8 cellular contexts compared by ENCODE assay signal in genomic region chr12:132492522-132492921, GRCh38. TPM values are rescaled to one million over a fixed set of nuclear protein-coding genes. Genes with fewer than 3 reads are reported as not detected.
A peak's percentile ranks its signal among the peaks of the same experiment; 100 is the strongest.
DNase-seq lines count a peak whose midpoint lies in the region; ATAC-seq lines count a peak whose summit lies in the region.

No MANE protein-coding gene starts in this region.

- ATAC-seq in GM19463 (IDR thresholded peaks at IDR 0.05; ENCODE audit: unreplicated experiment) (peak; percentile 22), GM21576 (IDR thresholded peaks at IDR 0.05; ENCODE audit: unreplicated experiment) (no peak)
- ATAC-seq in activated CD8-positive, alpha-beta T cell treated with anti-CD3 and anti-CD28 coated beads, Interleukin-2, amount 10 ng/mL, durations not matched to agents 7 days and 5 days = no peak
- no peak for ATAC-seq in naive thymus-derived CD4-positive, alpha-beta T cell

- H3K27ac ChIP-seq in CD8-positive, alpha-beta memory T cell (ENCODE audit: low read depth, low read length) = no peak overlapping the region
- H3K27ac ChIP-seq in naive thymus-derived CD4-positive, alpha-beta T cell (ENCODE audit: low read depth, low read length) = peak overlapping the region; percentile 76

- peaks cover 0 to 1% of the 10 kb centered on the region in 2 donors for H3K27me3 Mint-ChIP-seq in CD8-positive, alpha-beta memory T cell
- H3K27me3 Mint-ChIP-seq in activated CD8-positive, alpha-beta T cell treated with anti-CD3 and anti-CD28 coated beads, Interleukin-2, amount 10 ng/mL, durations not matched to agents 7 days and 5 days (ENCODE audit: low read depth) = no peaks in the 10 kb centered on the region
- no peaks in the 10 kb centered on the region for H3K27me3 Mint-ChIP-seq in naive thymus-derived CD4-positive, alpha-beta T cell

- peak overlapping the region; percentile 80 to 93 (median 81) for H3K4me3 Mint-ChIP-seq in CD8-positive, alpha-beta memory T cell
- peak overlapping the region; percentile 81 for H3K4me3 Mint-ChIP-seq in activated CD8-positive, alpha-beta T cell treated with anti-CD3 and anti-CD28 coated beads, Interleukin-2, amount 10 ng/mL, durations not matched to agents 7 days and 5 days
- peak overlapping the region; percentile 74 to 93 (median 89) for H3K4me3 Mint-ChIP-seq in naive thymus-derived CD4-positive, alpha-beta T cell

- H3K4me1 ChIP-seq in CD8-positive, alpha-beta memory T cell (ENCODE audit: insufficient read depth, low read length) = peaks cover 75% of the 10 kb centered on the region
- H3K4me1 ChIP-seq in naive thymus-derived CD4-positive, alpha-beta T cell (ENCODE audit: control insufficient read depth in 2 of 2, insufficient read depth in 2 of 2, low read length in 2 of 2) = peaks cover 49 to 57% of the 10 kb centered on the region in 2 donors

- POLR2A ChIA-PET in CD8-positive, alpha-beta memory T cell (lab: Charles Lee) = interaction anchor here (0.9 kb wide), 1 partner anchor 33 kb away, joined by 7 read pairs; no protein-coding TSS in a partner anchor
- POLR2A ChIA-PET in activated CD8-positive, alpha-beta T cell treated with anti-CD3 and anti-CD28 coated beads, Interleukin-2, amount 10 ng/mL, durations not matched to agents 7 days and 5 days (lab: Charles Lee) = no interaction called here
- POLR2A ChIA-PET in naive thymus-derived CD4-positive, alpha-beta T cell (lab: Charles Lee) = interaction anchor here (0.5 to 1.3 kb wide), 4 partner anchors 36 to 64 kb away, joined by 3 to 5 read pairs (median 4); no protein-coding TSS in a partner anchor

- no peaks in the 10 kb centered on the region for H3K27me3 ChIP-seq in CD8-positive, alpha-beta memory T cell (ENCODE audit: insufficient read depth, low read length, poor library complexity, severe bottlenecking)
- H3K27me3 ChIP-seq in naive thymus-derived CD4-positive, alpha-beta T cell (ENCODE audit: control insufficient read depth in 2 of 2, insufficient read depth in 2 of 2, low read length in 2 of 2) = no peaks in the 10 kb centered on the region
- H3K27me3 ChIP-seq in MG63 = no peaks in the 10 kb centered on the region

- H3K9me3 Mint-ChIP-seq in CD8-positive, alpha-beta memory T cell = no peaks in the 10 kb centered on the region
- no peaks in the 10 kb centered on the region for H3K9me3 Mint-ChIP-seq in activated CD8-positive, alpha-beta T cell treated with anti-CD3 and anti-CD28 coated beads, Interleukin-2, amount 10 ng/mL, durations not matched to agents 7 days and 5 days (ENCODE audit: insufficient read depth)
- no peaks in the 10 kb centered on the region for H3K9me3 Mint-ChIP-seq in naive thymus-derived CD4-positive, alpha-beta T cell

- H3K27ac Mint-ChIP-seq in CD8-positive, alpha-beta memory T cell = peak overlapping the region; percentile 40 to 95 (median 76)
- peak overlapping the region; percentile 17 for H3K27ac Mint-ChIP-seq in activated CD8-positive, alpha-beta T cell treated with anti-CD3 and anti-CD28 coated beads, Interleukin-2, amount 10 ng/mL, durations not matched to agents 7 days and 5 days
- H3K27ac Mint-ChIP-seq in naive thymus-derived CD4-positive, alpha-beta T cell = peak overlapping the region; percentile 36 to 94 (median 89)

- intact Hi-C loops in naive thymus-derived CD4-positive, alpha-beta T cell (cut with micrococcal nuclease) = no loop called here

- CTCF ChIA-PET in CD8-positive, alpha-beta memory T cell (lab: Charles Lee) = interaction anchor here (1.2 to 1.5 kb wide), 2 partner anchors 31 to 62 kb away, joined by 3 to 6 read pairs; no protein-coding TSS in a partner anchor
- CTCF ChIA-PET in activated CD8-positive, alpha-beta T cell treated with anti-CD3 and anti-CD28 coated beads, Interleukin-2, amount 10 ng/mL, durations not matched to agents 7 days and 5 days (lab: Charles Lee) = interaction anchor here (1.2 to 1.8 kb wide), 3 partner anchors 16 to 77 kb away, joined by 4 to 7 read pairs (median 5); no protein-coding TSS in a partner anchor
- CTCF ChIA-PET in naive thymus-derived CD4-positive, alpha-beta T cell (lab: Charles Lee) = no interaction called here

- H3K36me3 Mint-ChIP-seq in CD8-positive, alpha-beta memory T cell = peaks cover 0 to 21% (median 0%) of the 10 kb centered on the region in 3 donors
- peaks cover 6% of the 10 kb centered on the region for H3K36me3 Mint-ChIP-seq in activated CD8-positive, alpha-beta T cell treated with anti-CD3 and anti-CD28 coated beads, Interleukin-2, amount 10 ng/mL, durations not matched to agents 7 days and 5 days (ENCODE audit: low read depth)
- H3K36me3 Mint-ChIP-seq in naive thymus-derived CD4-positive, alpha-beta T cell = peaks cover 0 to 9% (median 4%) of the 10 kb centered on the region in 5 donors

- peaks cover 59 to 78% (median 65%) of the 10 kb centered on the region in 3 donors for H3K4me1 Mint-ChIP-seq in CD8-positive, alpha-beta memory T cell
- H3K4me1 Mint-ChIP-seq in activated CD8-positive, alpha-beta T cell treated with anti-CD3 and anti-CD28 coated beads, Interleukin-2, amount 10 ng/mL, durations not matched to agents 7 days and 5 days (ENCODE audit: low read depth) = peaks cover 42% of the 10 kb centered on the region
- H3K4me1 Mint-ChIP-seq in naive thymus-derived CD4-positive, alpha-beta T cell = peaks cover 42 to 74% (median 67%) of the 10 kb centered on the region in 7 donors

- no peaks in the 10 kb centered on the region for H3K9me3 ChIP-seq in CD8-positive, alpha-beta memory T cell (ENCODE audit: low read length)
- H3K9me3 ChIP-seq in naive thymus-derived CD4-positive, alpha-beta T cell (ENCODE audit: control insufficient read depth in 2 of 3, low read length in 3 of 3) = no peaks in the 10 kb centered on the region
- no peaks in the 10 kb centered on the region for H3K9me3 ChIP-seq in MG63

- no peak for DNase-seq in CD8-positive, alpha-beta memory T cell
- DNase-seq in activated CD8-positive, alpha-beta T cell treated with anti-CD3 and anti-CD28 coated beads, Interleukin-2, amount 10 ng/mL, durations not matched to agents 7 days and 5 days = no peak
- no peak for DNase-seq in naive thymus-derived CD4-positive, alpha-beta T cell
- DNase-seq in MG63 (no peak), NCI-H345 (lab: John Stamatoyannopoulos, UW) (no peak), NOMO-1 treated with DMSO at 0.1 percent for 48 hours (lab: John Stamatoyannopoulos, UW; ENCODE audit: unreplicated experiment) (no peak)

- peak overlapping the region; percentile 86 for H3K4me3 ChIP-seq in CD8-positive, alpha-beta memory T cell (ENCODE audit: low read length)
- peak overlapping the region; percentile 77 for H3K4me3 ChIP-seq in naive thymus-derived CD4-positive, alpha-beta T cell (ENCODE audit: low read length)
- H3K4me3 ChIP-seq in MG63 = no peak overlapping the region

- no peaks in the 10 kb centered on the region for H3K36me3 ChIP-seq in CD8-positive, alpha-beta memory T cell (ENCODE audit: insufficient read depth, low read length)
- H3K36me3 ChIP-seq in naive thymus-derived CD4-positive, alpha-beta T cell (ENCODE audit: control insufficient read depth in 2 of 3, insufficient read depth in 3 of 3, low read length in 3 of 3) = peaks cover 0 to 8% (median 0%) of the 10 kb centered on the region in 3 experiments
- H3K36me3 ChIP-seq in MG63 = peaks cover 10% of the 10 kb centered on the region

RNA-seq across cellular contexts. Expression of gene FBRSL1, which starts 2.6 kb away (rescaled TPM):
- 10 to 100 TPM; 58.1 to 62.1 TPM for total RNA-seq in CD8-positive, alpha-beta memory T cell
- polyA plus RNA-seq in CD8-positive, alpha-beta memory T cell = 1.4 TPM
- total RNA-seq in activated CD8-positive, alpha-beta T cell treated with anti-CD3 and anti-CD28 coated beads, Interleukin-2, amount 10 ng/mL, durations not matched to agents 7 days and 5 days = 10 to 100 TPM; 51.2 to 58.5 TPM
- total RNA-seq in naive thymus-derived CD4-positive, alpha-beta T cell = 100 to 1,000 TPM in 2 of 5 experiments, 10 to 100 TPM in 3; 56.3 to 105 (median 93.0) TPM
- polyA plus RNA-seq in naive thymus-derived CD4-positive, alpha-beta T cell = under 1 TPM; 0.77 to 0.92 TPM
- total RNA-seq in MG63 (2014; rRNA removed; shearing (Covaris generic); ENCODE audit: low replicate concordance) = 10.7 and 12.7 TPM in 2 replicates

Comparison
In these comparisons a context has a peak if more than half of its experiments do, and no peak if none do; other contexts are left out.
1. H3K27ac Mint-ChIP-seq: peak in every context shown above with its lines; median percentile 89 in naive thymus-derived CD4-positive, alpha-beta T cell; 76 in CD8-positive, alpha-beta memory T cell; 17 in activated CD8-positive, alpha-beta T cell treated with anti-CD3 and anti-CD28 coated beads, Interleukin-2, amount 10 ng/mL, durations not matched to agents 7 days and 5 days.